1 cellular context compared by ENCODE assay signal in the genomic region with DNA sequence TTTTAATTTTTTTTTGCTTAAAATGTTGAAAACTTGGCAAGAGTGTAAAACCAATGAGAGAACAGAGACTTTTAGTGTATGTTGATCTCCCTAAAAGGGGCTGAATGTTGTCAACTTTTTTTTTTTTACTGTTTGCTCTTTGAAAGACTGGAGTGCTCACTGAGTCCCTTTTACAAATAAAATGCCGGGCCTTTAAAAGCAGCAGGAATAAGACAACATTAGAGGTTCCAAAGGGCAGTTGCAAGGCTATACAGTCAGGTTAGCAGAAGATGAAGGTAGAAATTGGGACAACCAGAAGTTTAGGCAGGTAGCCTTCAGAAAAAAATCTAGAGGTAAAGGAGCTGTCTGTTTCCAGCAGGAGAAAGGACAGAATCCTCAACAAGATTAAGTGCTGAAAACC.
TF ChIP-seq lines count a peak whose summit lies in the region.

No MANE protein-coding gene starts in this region.

TF ChIP-seq in GM23338, 12 proteins besides CTCF, POLR2A, EP300 and RAD21 (continued from another document):
- TF ChIP-seq, protein P1, sequence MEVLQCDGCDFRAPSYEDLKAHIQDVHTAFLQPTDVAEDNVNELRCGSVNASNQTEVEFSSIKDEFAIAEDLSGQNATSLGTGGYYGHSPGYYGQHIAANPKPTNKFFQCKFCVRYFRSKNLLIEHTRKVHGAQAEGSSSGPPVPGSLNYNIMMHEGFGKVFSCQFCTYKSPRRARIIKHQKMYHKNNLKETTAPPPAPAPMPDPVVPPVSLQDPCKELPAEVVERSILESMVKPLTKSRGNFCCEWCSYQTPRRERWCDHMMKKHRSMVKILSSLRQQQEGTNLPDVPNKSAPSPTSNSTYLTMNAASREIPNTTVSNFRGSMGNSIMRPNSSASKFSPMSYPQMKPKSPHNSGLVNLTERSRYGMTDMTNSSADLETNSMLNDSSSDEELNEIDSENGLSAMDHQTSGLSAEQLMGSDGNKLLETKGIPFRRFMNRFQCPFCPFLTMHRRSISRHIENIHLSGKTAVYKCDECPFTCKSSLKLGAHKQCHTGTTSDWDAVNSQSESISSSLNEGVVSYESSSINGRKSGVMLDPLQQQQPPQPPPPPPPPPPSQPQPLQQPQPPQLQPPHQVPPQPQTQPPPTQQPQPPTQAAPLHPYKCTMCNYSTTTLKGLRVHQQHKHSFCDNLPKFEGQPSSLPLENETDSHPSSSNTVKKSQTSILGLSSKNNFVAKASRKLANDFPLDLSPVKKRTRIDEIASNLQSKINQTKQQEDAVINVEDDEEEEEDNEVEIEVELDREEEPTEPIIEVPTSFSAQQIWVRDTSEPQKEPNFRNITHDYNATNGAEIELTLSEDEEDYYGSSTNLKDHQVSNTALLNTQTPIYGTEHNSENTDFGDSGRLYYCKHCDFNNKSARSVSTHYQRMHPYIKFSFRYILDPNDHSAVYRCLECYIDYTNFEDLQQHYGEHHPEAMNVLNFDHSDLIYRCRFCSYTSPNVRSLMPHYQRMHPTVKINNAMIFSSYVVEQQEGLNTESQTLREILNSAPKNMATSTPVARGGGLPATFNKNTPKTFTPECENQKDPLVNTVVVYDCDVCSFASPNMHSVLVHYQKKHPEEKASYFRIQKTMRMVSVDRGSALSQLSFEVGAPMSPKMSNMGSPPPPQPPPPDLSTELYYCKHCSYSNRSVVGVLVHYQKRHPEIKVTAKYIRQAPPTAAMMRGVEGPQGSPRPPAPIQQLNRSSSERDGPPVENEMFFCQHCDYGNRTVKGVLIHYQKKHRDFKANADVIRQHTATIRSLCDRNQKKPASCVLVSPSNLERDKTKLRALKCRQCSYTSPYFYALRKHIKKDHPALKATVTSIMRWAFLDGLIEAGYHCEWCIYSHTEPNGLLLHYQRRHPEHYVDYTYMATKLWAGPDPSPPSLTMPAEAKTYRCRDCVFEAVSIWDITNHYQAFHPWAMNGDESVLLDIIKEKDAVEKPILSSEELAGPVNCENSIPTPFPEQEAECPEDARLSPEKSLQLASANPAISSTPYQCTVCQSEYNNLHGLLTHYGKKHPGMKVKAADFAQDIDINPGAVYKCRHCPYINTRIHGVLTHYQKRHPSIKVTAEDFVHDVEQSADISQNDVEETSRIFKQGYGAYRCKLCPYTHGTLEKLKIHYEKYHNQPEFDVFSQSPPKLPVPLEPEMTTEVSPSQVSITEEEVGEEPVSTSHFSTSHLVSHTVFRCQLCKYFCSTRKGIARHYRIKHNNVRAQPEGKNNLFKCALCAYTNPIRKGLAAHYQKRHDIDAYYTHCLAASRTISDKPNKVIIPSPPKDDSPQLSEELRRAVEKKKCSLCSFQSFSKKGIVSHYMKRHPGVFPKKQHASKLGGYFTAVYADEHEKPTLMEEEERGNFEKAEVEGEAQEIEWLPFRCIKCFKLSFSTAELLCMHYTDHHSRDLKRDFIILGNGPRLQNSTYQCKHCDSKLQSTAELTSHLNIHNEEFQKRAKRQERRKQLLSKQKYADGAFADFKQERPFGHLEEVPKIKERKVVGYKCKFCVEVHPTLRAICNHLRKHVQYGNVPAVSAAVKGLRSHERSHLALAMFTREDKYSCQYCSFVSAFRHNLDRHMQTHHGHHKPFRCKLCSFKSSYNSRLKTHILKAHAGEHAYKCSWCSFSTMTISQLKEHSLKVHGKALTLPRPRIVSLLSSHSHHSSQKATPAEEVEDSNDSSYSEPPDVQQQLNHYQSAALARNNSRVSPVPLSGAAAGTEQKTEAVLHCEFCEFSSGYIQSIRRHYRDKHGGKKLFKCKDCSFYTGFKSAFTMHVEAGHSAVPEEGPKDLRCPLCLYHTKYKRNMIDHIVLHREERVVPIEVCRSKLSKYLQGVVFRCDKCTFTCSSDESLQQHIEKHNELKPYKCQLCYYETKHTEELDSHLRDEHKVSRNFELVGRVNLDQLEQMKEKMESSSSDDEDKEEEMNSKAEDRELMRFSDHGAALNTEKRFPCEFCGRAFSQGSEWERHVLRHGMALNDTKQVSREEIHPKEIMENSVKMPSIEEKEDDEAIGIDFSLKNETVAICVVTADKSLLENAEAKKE (CRISPR knock-in tag; IDR thresholded peaks at IDR 0.05): no peak
- TF ChIP-seq POLR2AphosphoS5 (IDR thresholded peaks at IDR 0.05; ENCODE audit: low read depth) (no peak), CREB1 (CRISPR knock-in tag; IDR thresholded peaks at IDR 0.05; ENCODE audit: low read depth) (no peak), JUNB (IDR thresholded peaks at IDR 0.05; ENCODE audit: unreplicated experiment) (no peak), ZNF114 (CRISPR knock-in tag; IDR thresholded peaks at IDR 0.05) (no peak), EZH2 (IDR thresholded peaks at IDR 0.05; ENCODE audit: low read depth, unreplicated experiment) (no peak), ZNF331 (CRISPR knock-in tag; IDR thresholded peaks at IDR 0.05; ENCODE audit: low read depth) (no peak), STAT1 (IDR thresholded peaks at IDR 0.05; ENCODE audit: unreplicated experiment) (no peak)
- TF ChIP-seq, protein P2, sequence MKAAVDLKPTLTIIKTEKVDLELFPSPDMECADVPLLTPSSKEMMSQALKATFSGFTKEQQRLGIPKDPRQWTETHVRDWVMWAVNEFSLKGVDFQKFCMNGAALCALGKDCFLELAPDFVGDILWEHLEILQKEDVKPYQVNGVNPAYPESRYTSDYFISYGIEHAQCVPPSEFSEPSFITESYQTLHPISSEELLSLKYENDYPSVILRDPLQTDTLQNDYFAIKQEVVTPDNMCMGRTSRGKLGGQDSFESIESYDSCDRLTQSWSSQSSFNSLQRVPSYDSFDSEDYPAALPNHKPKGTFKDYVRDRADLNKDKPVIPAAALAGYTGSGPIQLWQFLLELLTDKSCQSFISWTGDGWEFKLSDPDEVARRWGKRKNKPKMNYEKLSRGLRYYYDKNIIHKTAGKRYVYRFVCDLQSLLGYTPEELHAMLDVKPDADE (IDR thresholded peaks at IDR 0.05): no peak
